In genomic region chr6:141140905-141141304, GRCh38 we compare ENCODE assay signal across 19 cellular contexts.
DNase-seq lines count a peak whose midpoint lies in the region; ATAC-seq, FAIRE-seq and TF ChIP-seq lines count a peak whose summit lies in the region.
"Had no signal": no experiment of that assay in that cellular context is flagged by ENCODE, and none has a peak within 500 bp of the region (broad histone marks: within the 10 kb centered on the region; RNA-seq: fewer than 3 reads in every experiment).

No MANE protein-coding gene starts in this region.

- no peak for TF ChIP-seq CTCF in kidney (IDR thresholded peaks at IDR 0.05; ENCODE audit: borderline replicate concordance, extremely low read depth, insufficient read depth)
- TF ChIP-seq CTCF in right atrium auricular region (IDR thresholded peaks at IDR 0.05): no peak
- no peak for TF ChIP-seq CTCF in heart right ventricle (IDR thresholded peaks at IDR 0.05)

- H3K4me3 ChIP-seq in kidney (ENCODE audit: low read length in 2 of 2) (no peak overlapping the region), right atrium auricular region (no peak overlapping the region), heart right ventricle (no peak overlapping the region)
- H3K4me3 ChIP-seq: K562 had no signal

- H3K27ac ChIP-seq in kidney (ENCODE audit: low read depth in 2 of 2, low read length in 2 of 2): no peak overlapping the region
- H3K27ac ChIP-seq in right atrium auricular region: no peak overlapping the region
- no peak overlapping the region for H3K27ac ChIP-seq in heart right ventricle

- H3K36me3 ChIP-seq in kidney (ENCODE audit: control insufficient read depth in 1 of 2, insufficient read depth in 2 of 2, low read length in 2 of 2) (no peaks in the 10 kb centered on the region), right atrium auricular region (no peaks in the 10 kb centered on the region), heart right ventricle (no peaks in the 10 kb centered on the region)

- H3K4me1 ChIP-seq in kidney (ENCODE audit: control insufficient read depth in 1 of 2, insufficient read depth in 1 of 2, low read depth in 1 of 2, low read length in 2 of 2): no peaks in the 10 kb centered on the region
- peaks cover 0 to 6% of the 10 kb centered on the region in 2 donors for H3K4me1 ChIP-seq in right atrium auricular region
- H3K4me1 ChIP-seq in heart right ventricle: peaks cover 0 to 16% (median 0%) of the 10 kb centered on the region in 9 donors

- ATAC-seq in GM19372 (IDR thresholded peaks at IDR 0.05; ENCODE audit: low read depth, unreplicated experiment) (peak; percentile 51), HG02571 (IDR thresholded peaks at IDR 0.05; ENCODE audit: unreplicated experiment) (peak; percentile 55), heart right ventricle (no peak)
- ATAC-seq: K562, Right ventricle myocardium inferior, T-helper 17 cell had no signal

- intact Hi-C loops in kidney (cut with DNase I) (no loop called here), heart right ventricle (cut with DNase I) (no loop called here)

- DNase-seq in OCI-M1 (lab: John Stamatoyannopoulos, UW) (peak; percentile 37), kidney (no peak), right atrium auricular region (ENCODE audit: low spot score) (no peak), GM19240 (ENCODE audit: insufficient read length, low spot score) (no peak), heart right ventricle (no peak)
- DNase-seq: ACHN; CD4-positive, CD25-positive, alpha-beta regulatory T cell; DMS53; HCEC 1CT; NCI-H1048; NCI-H1694; NCI-H2107; NCI-H446; SK-N-SH; T-helper 17 cell had no signal

- H3K27me3 ChIP-seq in right atrium auricular region (no peaks in the 10 kb centered on the region), heart right ventricle (no peaks in the 10 kb centered on the region)

- H3K9ac ChIP-seq in kidney (ENCODE audit: low read length in 2 of 2): no peak overlapping the region
- H3K9ac ChIP-seq: SK-N-SH had no signal

- peak; percentile 57 for FAIRE-seq in kidney (lab: Jason Lieb, UNC)
- FAIRE-seq: K562 had no signal

- H3K9me3 ChIP-seq in kidney (ENCODE audit: control insufficient read depth in 1 of 2, low read length in 2 of 2) (no peaks in the 10 kb centered on the region), right atrium auricular region (no peaks in the 10 kb centered on the region), heart right ventricle (no peaks in the 10 kb centered on the region)
- H3K9me3 ChIP-seq: SK-N-SH had no signal

Comparison
In these comparisons a context has a peak if more than half of its experiments do, and no peak if none do; other contexts are left out.
1. ATAC-seq: peak in GM19372 (single experiment) and HG02571 (single experiment); none in heart right ventricle (0 of 8).